In the genomic region with DNA sequence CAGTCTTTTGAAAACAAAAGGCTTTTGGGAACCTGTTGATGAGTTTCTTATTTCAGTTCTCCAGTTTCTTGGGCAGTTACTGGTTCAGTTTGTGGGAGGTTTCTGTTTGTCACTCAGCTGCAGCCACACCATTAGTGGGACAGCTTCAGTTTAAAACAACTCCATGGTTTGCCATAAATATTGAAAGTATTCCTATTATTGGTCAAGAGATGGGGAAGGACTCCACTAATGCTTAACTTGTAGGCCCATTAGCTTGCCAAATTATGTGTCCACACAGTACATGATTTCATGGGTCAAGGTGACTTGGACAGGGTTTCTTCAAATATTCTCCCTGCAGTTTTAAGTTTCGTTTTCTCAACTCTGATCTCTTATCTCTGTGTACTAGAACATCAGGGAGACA, we compare ENCODE assay signal across 31 cellular contexts. TPM values are rescaled to one million over a fixed set of nuclear protein-coding genes. Genes with fewer than 3 reads are reported as not detected.
DNase-seq lines count a peak whose midpoint lies in the region; ATAC-seq and TF ChIP-seq lines count a peak whose summit lies in the region.
"Had no signal": no experiment of that assay in that cellular context is flagged by ENCODE, and none has a peak within 500 bp of the region (broad histone marks: within the 10 kb centered on the region; RNA-seq: fewer than 3 reads in every experiment).

No MANE protein-coding gene starts in this region.

- no peak overlapping the region for H3K4me3 ChIP-seq in Peyer's patch
- H3K4me3 ChIP-seq: adrenal gland, MG63, skin epidermis, transverse colon had no signal

- TF ChIP-seq CTCF in GM10248 (IDR thresholded peaks at IDR 0.05; ENCODE audit: control extremely low read depth, extremely low read depth, low read depth, missing control alignments) (no peak), Peyer's patch (IDR thresholded peaks at IDR 0.05) (no peak)

- DNase-seq in GM10248 (ENCODE audit: extremely low spot score): peak; percentile 16
- no peak for DNase-seq in activated CD4-positive, alpha-beta T cell treated with anti-CD3 and anti-CD28 coated beads for 48 hours
- DNase-seq in Peyer's patch: no peak
- DNase-seq in NCI-H2029 (lab: John Stamatoyannopoulos, UW): no peak
- DNase-seq in occipital lobe (lab: John Stamatoyannopoulos, UW): no peak
- DNase-seq: 8988T; activated CD4-positive, alpha-beta T cell treated with anti-CD3 and anti-CD28 coated beads, Interleukin-2, amount 10 ng/mL, durations not matched to agents 7 days and 5 days; activated CD8-positive, alpha-beta memory T cell treated with anti-CD3 and anti-CD28 coated beads, Interleukin-2, amount 50 U/mL, for 48 hours; activated gamma-delta T cell treated with Interleukin-2 at 50 U/mL for 16 hours; BE2C; COR-L47; dermis blood vessel endothelial cell; hypothalamus; mesenchymal stem cell; MG63; NCI-H146; NCI-H774; PC-3; SIG-M5; stimulated activated CD4-positive, alpha-beta T cell treated with anti-CD3 and anti-CD28 coated beads, Interleukin-2, amount 100 ng/mL, for 48 hours; T-helper 1 cell; transverse colon had no signal

- H3K36me3 ChIP-seq in Peyer's patch: no peaks in the 10 kb centered on the region
- H3K36me3 ChIP-seq: adrenal gland, BE2C, MG63, transverse colon had no signal

- no peaks in the 10 kb centered on the region for H3K4me1 ChIP-seq in Peyer's patch
- H3K4me1 ChIP-seq: adrenal gland, BE2C, transverse colon had no signal

- no peaks in the 10 kb centered on the region for H3K9me3 ChIP-seq in Peyer's patch
- H3K9me3 ChIP-seq: adrenal gland, BE2C, MG63, transverse colon had no signal

- CTCF ChIA-PET in GM10248 (lab: Yijun Ruan, JAX): interaction anchor here (1.6 kb wide), 2 partner anchors 9 to 27 kb away, joined by 4 to 5 read pairs; no protein-coding TSS in a partner anchor

- POLR2A ChIA-PET in GM10248 (lab: Yijun Ruan, JAX): no interaction called here

- H3K27ac ChIP-seq in Peyer's patch: no peak overlapping the region
- H3K27ac ChIP-seq: adrenal gland, skin epidermis, transverse colon had no signal

- ATAC-seq in GM19351 (IDR thresholded peaks at IDR 0.05; ENCODE audit: unreplicated experiment) (peak; percentile 57), HG02571 (IDR thresholded peaks at IDR 0.05; ENCODE audit: unreplicated experiment) (peak; percentile 55), HG03432 (IDR thresholded peaks at IDR 0.05; ENCODE audit: unreplicated experiment) (peak; percentile 46)
- ATAC-seq: natural killer cell treated with Interleukin-12 subunit alpha and Interleukin-12 subunit beta and Interleukin-15 and Interleukin-18, amount 100 ng/mL, for 72 hours; PC-3 had no signal

- no peak for TF ChIP-seq POLR2A in Peyer's patch (IDR thresholded peaks at IDR 0.05)

- no peaks in the 10 kb centered on the region for H3K27me3 ChIP-seq in Peyer's patch
- H3K27me3 ChIP-seq: adrenal gland, BE2C, MG63, transverse colon had no signal

RNA-seq across cellular contexts. Expression of a gene that starts 15.5 kb away (rescaled TPM):
- not detected for total RNA-seq in Peyer's patch
- total RNA-seq in occipital lobe: not detected
- total RNA-seq: activated CD4-positive, alpha-beta T cell treated with anti-CD3 and anti-CD28 coated beads, Interleukin-2, amount 10 ng/mL, durations not matched to agents 7 days and 5 days; adrenal gland; bronchial epithelial cell; dermis blood vessel endothelial cell; fibroblast of villous mesenchyme; natural killer cell treated with Interleukin-12 subunit alpha and Interleukin-12 subunit beta and Interleukin-15 and Interleukin-18, amount 100 ng/mL, for 72 hours; PC-3; posterior vena cava; transverse colon had no signal

RNA-seq across cellular contexts. Expression of a gene that starts 21.9 kb away (rescaled TPM):
- total RNA-seq in Peyer's patch (1 to 10 TPM in 1 of 4 donors, not detected in 3; 5.0 TPM), occipital lobe (0.78 TPM)
- total RNA-seq: activated CD4-positive, alpha-beta T cell treated with anti-CD3 and anti-CD28 coated beads, Interleukin-2, amount 10 ng/mL, durations not matched to agents 7 days and 5 days; bronchial epithelial cell; dermis blood vessel endothelial cell; natural killer cell treated with Interleukin-12 subunit alpha and Interleukin-12 subunit beta and Interleukin-15 and Interleukin-18, amount 100 ng/mL, for 72 hours; PC-3 had no signal
